In genomic region chr12:118603610-118604361, GRCh38 we compare ENCODE assay signal across 22 cellular contexts.
DNase-seq lines count a peak whose midpoint lies in the region; ATAC-seq and TF ChIP-seq lines count a peak whose summit lies in the region.
"Had no signal": no experiment of that assay in that cellular context is flagged by ENCODE, and none has a peak within 500 bp of the region (broad histone marks: within the 10 kb centered on the region; RNA-seq: fewer than 3 reads in every experiment).

No MANE protein-coding gene starts in this region.

- no peak overlapping the region for H3K4me3 Mint-ChIP-seq in GM23338
- H3K4me3 Mint-ChIP-seq: CD14-positive monocyte, T-cell had no signal

- H3K9me2 ChIP-seq in GM23338 (ENCODE audit: insufficient read depth), result no peaks in the 10 kb centered on the region
- H3K9me2 ChIP-seq: SK-N-SH had no signal

- DNase-seq in GM23338 (ENCODE audit: low spot score) (no peak), NCI-H1105 treated with DMSO at 0.1 percent for 48 hours (lab: John Stamatoyannopoulos, UW) (peak; percentile 45), mucosa of gallbladder (ENCODE audit: low spot score) (peak; percentile 43), NCI-H2029 (lab: John Stamatoyannopoulos, UW) (no peak), DMS153 treated with DMSO at 0.1 percent for 48 hours (lab: John Stamatoyannopoulos, UW; ENCODE audit: unreplicated experiment) (no peak), COR-L47 (lab: John Stamatoyannopoulos, UW) (no peak), NCI-H2081 treated with DMSO at 0.1 percent for 48 hours (lab: John Stamatoyannopoulos, UW) (no peak)
- DNase-seq: DMS153, GF-D8, HCEC 1CT, KBM-7, MV-4-11, NCI-H1436 treated with DMSO at 0.1 percent for 48 hours, NCI-H2227 treated with DMSO at 0.1 percent for 48 hours, NCI-H69, PC-3, RPMI8226, SHP77 treated with DMSO at 0.1 percent for 48 hours, SK-N-SH, T-cell had no signal

- H3K27me3 Mint-ChIP-seq in GM23338 (ENCODE audit: insufficient read depth, low read depth, poor library complexity), result peaks cover 2% of the 10 kb centered on the region

- no peaks in the 10 kb centered on the region for H3K36me3 ChIP-seq in GM23338 (ENCODE audit: insufficient read depth)

- no peak overlapping the region for H3K4me3 ChIP-seq in GM23338

- ATAC-seq in GM23338, result no peak
- ATAC-seq: PC-3, T-cell had no signal

- H3K27me3 ChIP-seq in GM23338 (ENCODE audit: insufficient read depth), result no peaks in the 10 kb centered on the region

- no peaks in the 10 kb centered on the region for H4K20me1 ChIP-seq in GM23338 (replicated peaks; ENCODE audit: insufficient read depth)

- H3K4me2 ChIP-seq in GM23338, result no peak overlapping the region
- H3K4me2 ChIP-seq: SK-N-SH had no signal

- no peaks in the 10 kb centered on the region; the same call in 2 of the 3 replicates for H3K4me1 Mint-ChIP-seq in GM23338
- H3K4me1 Mint-ChIP-seq: CD14-positive monocyte, T-cell had no signal

- H3K27ac Mint-ChIP-seq in GM23338, result no peak overlapping the region
- H3K27ac Mint-ChIP-seq: CD14-positive monocyte, T-cell had no signal

- no peaks in the 10 kb centered on the region; the same call in 1 of the 2 replicates for H3K4me1 ChIP-seq in GM23338 (ENCODE audit: insufficient read depth)

- H3K9me3 Mint-ChIP-seq in GM23338, result peaks cover 7% of the 10 kb centered on the region; the same call in 2 of the 3 replicates

- no peaks in the 10 kb centered on the region for H3K36me3 Mint-ChIP-seq in GM23338 (ENCODE audit: low read depth)
- H3K36me3 Mint-ChIP-seq: CD14-positive monocyte, T-cell had no signal

- H3K27ac ChIP-seq in GM23338 (ENCODE audit: low read depth) (no peak overlapping the region), VCaP (peak overlapping the region; percentile 78)

- H2AFZ ChIP-seq in GM23338, result 0 out of 2 replicates have a peak overlapping the region, but pooled peaks have one; percentile 84

- no peaks in the 10 kb centered on the region for H3F3A ChIP-seq in GM23338 (replicated peaks; ENCODE audit: low read depth)

- no peak for TF ChIP-seq CTCF in GM23338 (conservative IDR thresholded peaks at IDR 0.05; ENCODE audit: low read depth in 2 of 2)
- no peak for TF ChIP-seq CTCF in VCaP (conservative IDR thresholded peaks at IDR 0.05)

- no peaks in the 10 kb centered on the region for H3K79me2 ChIP-seq in GM23338 (replicated peaks; ENCODE audit: insufficient read depth)

TF ChIP-seq in GM23338, 12 proteins besides CTCF, POLR2A, EP300 and RAD21:
- no peak for TF ChIP-seq CREB1 (CRISPR knock-in tag; IDR thresholded peaks at IDR 0.05; ENCODE audit: low read depth)
- no peak for TF ChIP-seq EZH2phosphoT487 (IDR thresholded peaks at IDR 0.05; ENCODE audit: unreplicated experiment)
- TF ChIP-seq REST (IDR thresholded peaks at IDR 0.05; ENCODE audit: unreplicated experiment), result no peak
- TF ChIP-seq NANOG (IDR thresholded peaks at IDR 0.05; ENCODE audit: borderline replicate concordance), result no peak
- TF ChIP-seq ZNF331 (CRISPR knock-in tag; IDR thresholded peaks at IDR 0.05; ENCODE audit: low read depth), result no peak

Comparison
In these comparisons a context has a peak if more than half of its experiments do, and no peak if none do; other contexts are left out.
1. DNase-seq: peak in NCI-H1105 treated with DMSO at 0.1 percent for 48 hours (single experiment) and mucosa of gallbladder (single experiment); none in GM23338 (single experiment), NCI-H2029 (single experiment), DMS153 treated with DMSO at 0.1 percent for 48 hours (single experiment), COR-L47 (single experiment) and NCI-H2081 treated with DMSO at 0.1 percent for 48 hours (single experiment).